Comparison of ENCODE assay signal across 1 cellular context in genomic region chr15:62053439-62054085, GRCh38.
TF ChIP-seq lines count a peak whose summit lies in the region.

No MANE protein-coding gene starts in this region.

TF ChIP-seq in GM12878, 131 proteins besides CTCF, POLR2A, EP300 and RAD21:
- TF ChIP-seq, protein P1, sequence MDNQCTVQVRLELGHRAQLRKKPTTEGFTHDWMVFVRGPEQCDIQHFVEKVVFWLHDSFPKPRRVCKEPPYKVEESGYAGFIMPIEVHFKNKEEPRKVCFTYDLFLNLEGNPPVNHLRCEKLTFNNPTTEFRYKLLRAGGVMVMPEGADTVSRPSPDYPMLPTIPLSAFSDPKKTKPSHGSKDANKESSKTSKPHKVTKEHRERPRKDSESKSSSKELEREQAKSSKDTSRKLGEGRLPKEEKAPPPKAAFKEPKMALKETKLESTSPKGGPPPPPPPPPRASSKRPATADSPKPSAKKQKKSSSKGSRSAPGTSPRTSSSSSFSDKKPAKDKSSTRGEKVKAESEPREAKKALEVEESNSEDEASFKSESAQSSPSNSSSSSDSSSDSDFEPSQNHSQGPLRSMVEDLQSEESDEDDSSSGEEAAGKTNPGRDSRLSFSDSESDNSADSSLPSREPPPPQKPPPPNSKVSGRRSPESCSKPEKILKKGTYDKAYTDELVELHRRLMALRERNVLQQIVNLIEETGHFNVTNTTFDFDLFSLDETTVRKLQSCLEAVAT (IDR thresholded peaks at IDR 0.05) = no peak
